Comparison of ENCODE assay signal across 1 cellular context in the genomic region with DNA sequence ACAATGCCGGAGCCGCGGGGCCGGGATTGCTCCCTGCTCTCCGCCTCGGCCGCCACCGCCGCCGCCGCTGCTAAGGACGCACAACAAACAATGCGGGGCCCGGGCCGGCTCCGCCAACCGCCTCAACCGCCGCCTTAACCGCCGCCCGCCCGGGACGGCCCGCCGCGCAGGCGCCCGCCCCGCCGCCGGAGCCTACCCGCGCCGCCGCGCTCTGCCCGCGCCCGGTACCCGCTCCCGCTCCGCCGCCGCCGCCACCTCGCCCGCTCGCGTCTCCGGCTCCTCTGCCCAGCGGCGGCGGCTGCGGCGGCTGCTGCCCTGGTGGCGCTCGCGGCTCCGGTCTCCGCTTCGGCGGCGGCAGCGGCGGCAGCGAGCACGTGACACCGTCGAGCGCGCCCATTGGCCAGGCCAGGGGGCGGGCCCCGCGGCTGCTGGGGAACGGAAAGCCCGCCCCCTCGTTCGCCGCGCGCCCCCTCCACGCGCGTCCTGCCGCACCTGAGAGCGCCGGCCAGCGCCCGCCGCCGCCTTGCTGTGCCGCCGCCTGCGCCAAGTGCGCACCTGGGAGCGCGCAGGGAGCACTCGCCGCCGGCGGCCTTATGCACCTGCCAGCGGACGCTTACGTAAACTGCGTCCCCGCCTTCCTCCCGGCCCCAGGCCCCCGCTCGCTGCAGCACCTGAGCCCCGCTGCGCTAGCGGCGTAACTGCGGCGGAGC.
TF ChIP-seq lines count a peak whose summit lies in the region.

Gene STRBP, minus strand, starts transcription at position 347 of the 710 bp plus-strand sequence. CDS start 84,452 bp downstream, outside the sequence.

TF ChIP-seq in K562, 482 proteins besides CTCF, POLR2A, EP300 and RAD21 (continued from another document):
- TF ChIP-seq ZNF609 (CRISPR knock-in tag; IDR thresholded peaks at IDR 0.05; ENCODE audit: borderline replicate concordance) (no peak), GATAD2B (IDR thresholded peaks at IDR 0.05; ENCODE audit: borderline replicate concordance) (peak; percentile 74), TCF7L2 (IDR thresholded peaks at IDR 0.05; ENCODE audit: low read depth, low read length) (no peak), ATF7 (IDR thresholded peaks at IDR 0.05) (peak; percentile 78), ARID3A (IDR thresholded peaks at IDR 0.05; ENCODE audit: borderline replicate concordance, low read depth, low read length) (no peak), PML (IDR thresholded peaks at IDR 0.05; ENCODE audit: low read length) (no peak), FOXM1 (IDR thresholded peaks at IDR 0.05; ENCODE audit: low read depth) (no peak), FOXM1 (CRISPR knock-in tag; IDR thresholded peaks at IDR 0.05; ENCODE audit: low read depth) (0 out of 2 replicates have a peak, but pooled peaks have one; percentile 47), RBM25 (IDR thresholded peaks at IDR 0.05; ENCODE audit: low read depth, low read length, severe bottlenecking) (peak; percentile 98), GTF3C2 (IDR thresholded peaks at IDR 0.05; ENCODE audit: borderline replicate concordance, extremely low read depth, insufficient read length) (no peak)
- TF ChIP-seq, protein P1, sequence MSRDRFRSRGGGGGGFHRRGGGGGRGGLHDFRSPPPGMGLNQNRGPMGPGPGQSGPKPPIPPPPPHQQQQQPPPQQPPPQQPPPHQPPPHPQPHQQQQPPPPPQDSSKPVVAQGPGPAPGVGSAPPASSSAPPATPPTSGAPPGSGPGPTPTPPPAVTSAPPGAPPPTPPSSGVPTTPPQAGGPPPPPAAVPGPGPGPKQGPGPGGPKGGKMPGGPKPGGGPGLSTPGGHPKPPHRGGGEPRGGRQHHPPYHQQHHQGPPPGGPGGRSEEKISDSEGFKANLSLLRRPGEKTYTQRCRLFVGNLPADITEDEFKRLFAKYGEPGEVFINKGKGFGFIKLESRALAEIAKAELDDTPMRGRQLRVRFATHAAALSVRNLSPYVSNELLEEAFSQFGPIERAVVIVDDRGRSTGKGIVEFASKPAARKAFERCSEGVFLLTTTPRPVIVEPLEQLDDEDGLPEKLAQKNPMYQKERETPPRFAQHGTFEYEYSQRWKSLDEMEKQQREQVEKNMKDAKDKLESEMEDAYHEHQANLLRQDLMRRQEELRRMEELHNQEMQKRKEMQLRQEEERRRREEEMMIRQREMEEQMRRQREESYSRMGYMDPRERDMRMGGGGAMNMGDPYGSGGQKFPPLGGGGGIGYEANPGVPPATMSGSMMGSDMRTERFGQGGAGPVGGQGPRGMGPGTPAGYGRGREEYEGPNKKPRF (IDR thresholded peaks at IDR 0.05; ENCODE audit: low read depth, low read length): peak; percentile 93
